10 cellular contexts compared by ENCODE assay signal in the genomic region with DNA sequence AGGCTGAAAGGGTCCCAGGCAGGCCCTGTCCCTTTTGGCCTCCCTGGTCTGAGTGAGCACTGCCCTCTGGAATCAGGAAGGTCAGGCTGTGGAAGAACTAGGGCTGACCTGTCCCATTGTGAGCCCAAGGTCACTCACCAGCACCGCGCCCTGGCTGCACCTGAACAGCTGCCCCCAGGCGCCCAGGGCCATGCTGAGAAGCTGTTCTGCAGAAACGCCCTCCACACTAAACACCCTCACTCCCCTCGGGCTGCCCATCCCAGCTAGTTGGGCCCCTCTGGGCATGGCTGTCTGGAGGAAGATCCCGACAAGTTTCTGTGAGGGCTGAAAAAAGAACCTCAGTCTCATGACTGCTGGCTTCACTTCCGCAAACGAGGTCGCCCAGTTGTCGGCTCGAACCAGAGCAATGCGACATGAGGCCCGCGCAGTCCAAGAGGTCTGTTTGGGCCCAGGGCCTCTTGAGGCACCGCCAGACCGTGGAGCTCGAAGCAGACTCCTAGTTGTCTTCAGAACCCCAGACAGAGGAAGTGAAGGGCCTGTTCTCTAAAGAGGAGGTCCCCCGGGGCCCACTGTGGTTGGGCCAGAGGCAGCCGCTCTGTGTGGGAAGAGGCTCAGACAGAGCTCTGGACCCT.
A peak's percentile ranks its signal among the peaks of the same experiment; 100 is the strongest.
DNase-seq lines count a peak whose midpoint lies in the region; ATAC-seq, FAIRE-seq and TF ChIP-seq lines count a peak whose summit lies in the region.
"Had no signal": no experiment of that assay in that cellular context is flagged by ENCODE, and none has a peak within 500 bp of the region (broad histone marks: within the 10 kb centered on the region; RNA-seq: fewer than 3 reads in every experiment).

No MANE protein-coding gene starts in this region.

- H3K4me1 Mint-ChIP-seq in CD4-positive, CD25-positive, alpha-beta regulatory T cell, result peaks cover 4 to 19% (median 6%) of the 10 kb centered on the region in 4 donors

- FAIRE-seq in GM12878 (lab: Jason Lieb, UNC), result peak; percentile 59

- peaks cover 32% of the 10 kb centered on the region for H3K36me3 Mint-ChIP-seq in CD4-positive, CD25-positive, alpha-beta regulatory T cell

- H3K36me3 ChIP-seq in CD4-positive, CD25-positive, alpha-beta regulatory T cell (ENCODE audit: control insufficient read depth, insufficient read depth, low read length), result peaks cover 78% of the 10 kb centered on the region
- H3K36me3 ChIP-seq in GM12878 (ENCODE audit: control insufficient read depth in 2 of 2, insufficient read depth in 2 of 2, low read length in 1 of 2) (peaks cover 46% of the 10 kb centered on the region in 2 experiments), psoas muscle (ENCODE audit: insufficient read depth in 1 of 2, low read depth in 1 of 2) (no peaks in the 10 kb centered on the region)

- no peaks in the 10 kb centered on the region for H3K27me3 Mint-ChIP-seq in CD4-positive, CD25-positive, alpha-beta regulatory T cell

- H3K4me2 ChIP-seq in GM12878 (ENCODE audit: control insufficient read depth, insufficient read depth), result peak overlapping the region; percentile 92

- POLR2A ChIA-PET in GM12878 (lab: Charles Lee), result interaction anchor here (0.6 to 2.2 kb wide), 9 partner anchors 10 to 63 kb away, joined by 3 to 8 read pairs (median 4); no protein-coding TSS in a partner anchor

- no TSS peak for BruUV-seq in GM12878 (replicated peaks; lab: Mats Ljungman, UMichigan)

- intact Hi-C loops in GM12878 (cut with micrococcal nuclease; ENCODE audit: unreplicated experiment), result loop anchor here (1.0 kb wide), 1 partner anchor 61 kb away; no protein-coding TSS in a partner anchor
- intact Hi-C loops in psoas muscle (cut with DNase I), result no loop called here

- in situ Hi-C loops in GM12878 (cut with MboI), result no loop called here

- TF ChIP-seq CTCF in GM12878 (IDR thresholded peaks at IDR 0.05 in 2 of 3, conservative IDR thresholded peaks at IDR 0.05 in 1 of 3; ENCODE audit: control insufficient read depth in 2 of 3, extremely low read depth in 1 of 3, insufficient read depth in 1 of 3, low read depth in 3 of 3, low read length in 3 of 3) (no peak), psoas muscle (IDR thresholded peaks at IDR 0.05) (no peak)

- peak overlapping the region in 1 of 3 donors; percentile 92 for H3K27ac Mint-ChIP-seq in CD4-positive, CD25-positive, alpha-beta regulatory T cell

- H3K9ac ChIP-seq in GM12878 (ENCODE audit: control insufficient read depth, insufficient read depth, low read length), result peak overlapping the region; percentile 53

- CTCF ChIA-PET in GM12878 (lab: Yijun Ruan, JAX), result interaction anchor here (0.6 to 1.8 kb wide), 10 partner anchors 9 to 70 kb away, joined by 3 to 12 read pairs (median 4); partner anchors contain the start of gene INPP5D

- no peak for DNase-seq in CD4-positive, CD25-positive, alpha-beta regulatory T cell
- DNase-seq in GM19240 (ENCODE audit: insufficient read length, low spot score) (peak; percentile 47), GM12878 (ENCODE audit: low read depth, low spot score) (peak; percentile 46), cerebellum (ENCODE audit: low spot score) (no peak), psoas muscle (no peak)
- no peak for DNase-seq in stimulated activated CD4-positive, alpha-beta T cell treated with anti-CD3 and anti-CD28 coated beads, Interleukin-4, amount 100 ng/mL, for 4 hours

- H3K27ac ChIP-seq in CD4-positive, CD25-positive, alpha-beta regulatory T cell (ENCODE audit: insufficient read depth, low read length, poor library complexity, severe bottlenecking), result no peak overlapping the region
- peak overlapping the region; percentile 93 for H3K27ac ChIP-seq in GM12878 (ENCODE audit: control insufficient read depth, insufficient read depth)
- no peak overlapping the region for H3K27ac ChIP-seq in psoas muscle
- H3K27ac ChIP-seq: body of pancreas, VCaP had no signal

- no peak overlapping the region for H3K4me3 Mint-ChIP-seq in CD4-positive, CD25-positive, alpha-beta regulatory T cell

- H3K4me1 ChIP-seq in CD4-positive, CD25-positive, alpha-beta regulatory T cell (ENCODE audit: control insufficient read depth, insufficient read depth, low read length, poor library complexity, severe bottlenecking), result peaks cover 3% of the 10 kb centered on the region
- peaks cover 28% of the 10 kb centered on the region for H3K4me1 ChIP-seq in GM12878 (ENCODE audit: control insufficient read depth, insufficient read depth, low read length)
- H3K4me1 ChIP-seq in psoas muscle, result no peaks in the 10 kb centered on the region

- H3K4me3 ChIP-seq in CD4-positive, CD25-positive, alpha-beta regulatory T cell (ENCODE audit: low read depth, low read length), result no peak overlapping the region
- H3K4me3 ChIP-seq in GM12878 (peak overlapping the region; percentile 15; the same call in 1 of the 2 replicates), psoas muscle (no peak overlapping the region)
- H3K4me3 ChIP-seq: body of pancreas had no signal

- RAD21 ChIA-PET in GM12878 (lab: Charles Lee; ENCODE audit: unreplicated experiment), result interaction anchor here (1.0 to 2.5 kb wide), 14 partner anchors 11 to 78 kb away, joined by 3 to 19 read pairs (median 5); partner anchors contain the start of gene INPP5D

- H3K79me2 ChIP-seq in GM12878 (ENCODE audit: control insufficient read depth, insufficient read depth, low read length), result peaks cover 29% of the 10 kb centered on the region

- SMC1A ChIA-PET in GM12878 (lab: Charles Lee; ENCODE audit: uncharacterized antibody, unreplicated experiment), result interaction anchor here (0.7 to 2.7 kb wide), 12 partner anchors 11 to 71 kb away, joined by 3 to 12 read pairs (median 4); partner anchors contain the start of gene INPP5D

- peak overlapping the region; percentile 56 for H2AFZ ChIP-seq in GM12878 (ENCODE audit: control insufficient read depth, low read depth, low read length)

- TF ChIP-seq RAD21 in GM12878 (IDR thresholded peaks at IDR 0.05; ENCODE audit: insufficient read depth, low read depth, low read length), result no peak

- no peaks in the 10 kb centered on the region for H3K9me3 ChIP-seq in CD4-positive, CD25-positive, alpha-beta regulatory T cell (ENCODE audit: control insufficient read depth in 2 of 2, low read length in 2 of 2)
- H3K9me3 ChIP-seq in GM12878 (replicated peaks; ENCODE audit: control insufficient read depth, insufficient read depth, low read length) (peaks cover 2% of the 10 kb centered on the region; the same call in 1 of the 3 replicates), psoas muscle (no peaks in the 10 kb centered on the region)
- H3K9me3 ChIP-seq: body of pancreas had no signal

- ATAC-seq in CD4-positive, CD25-positive, alpha-beta regulatory T cell (ENCODE audit: low read depth in 2 of 2), result peak; percentile 43 to 60
- ATAC-seq in HG02981 (IDR thresholded peaks at IDR 0.05; ENCODE audit: unreplicated experiment) (peak; percentile 90), GM12878 (peak; percentile 94), GM18870 (IDR thresholded peaks at IDR 0.05; ENCODE audit: unreplicated experiment) (no peak), psoas muscle (no peak)
- ATAC-seq: body of pancreas had no signal

- TF ChIP-seq EP300 in GM12878 (IDR thresholded peaks at IDR 0.05; ENCODE audit: borderline replicate concordance in 1 of 2, control insufficient read depth in 1 of 2, low read depth in 2 of 2, low read length in 2 of 2), result 0 out of 4 replicates have a peak, but pooled peaks of 1 of the 2 experiments have one; percentile 51

- WGBS in GM12878 (ENCODE audit: insufficient coverage, insufficient replicate concordance, low lambda C conversion rate, missing lambda C conversion rate), result 3% methylated on average over 19 of the region's 19 CpGs
- 83 to 86% (median 84%) methylated on average over 19 of the region's 19 CpGs for WGBS in psoas muscle, 3 donors

- H3K9me3 Mint-ChIP-seq in CD4-positive, CD25-positive, alpha-beta regulatory T cell, result peaks cover 0 to 1% (median 0%) of the 10 kb centered on the region in 7 donors

- no peaks in the 10 kb centered on the region for H3K27me3 ChIP-seq in CD4-positive, CD25-positive, alpha-beta regulatory T cell (ENCODE audit: control insufficient read depth, insufficient read depth, low read length)
- H3K27me3 ChIP-seq in GM12878 (replicated peaks in 1 of 2; ENCODE audit: control insufficient read depth in 2 of 2, insufficient read depth in 2 of 2, low read length in 1 of 2), result no peaks in the 10 kb centered on the region
- no peaks in the 10 kb centered on the region for H3K27me3 ChIP-seq in psoas muscle (ENCODE audit: insufficient read depth in 3 of 3, low read length in 2 of 3)
- H3K27me3 ChIP-seq: body of pancreas had no signal

- H4K20me1 ChIP-seq in GM12878 (ENCODE audit: control insufficient read depth, insufficient read depth), result peaks cover 2% of the 10 kb centered on the region; the same call in 1 of the 2 replicates

- peak; percentile 60; the same call in 1 of the 2 replicates for TF ChIP-seq POLR2A in GM12878 (IDR thresholded peaks at IDR 0.05; ENCODE audit: low read depth, low read length)

TF ChIP-seq in GM12878, 131 proteins besides CTCF, POLR2A, EP300 and RAD21 (continues in another document):
- no peak for TF ChIP-seq SREBF1 (IDR thresholded peaks at IDR 0.05; ENCODE audit: low read length)
- TF ChIP-seq IRF5 (IDR thresholded peaks at IDR 0.05; ENCODE audit: borderline replicate concordance), result no peak
- TF ChIP-seq BCL11A (IDR thresholded peaks at IDR 0.05; ENCODE audit: low read depth, low read length), result no peak

Comparison
In these comparisons a context has a peak if more than half of its experiments do, and no peak if none do; other contexts are left out.
1. ATAC-seq: peak in CD4-positive, CD25-positive, alpha-beta regulatory T cell (2 of 2), HG02981 (single experiment) and GM12878 (single experiment); none in GM18870 (single experiment) and psoas muscle (0 of 4).
2. DNase-seq: peak in GM19240 (single experiment) and GM12878 (single experiment); none in CD4-positive, CD25-positive, alpha-beta regulatory T cell (0 of 3), stimulated activated CD4-positive, alpha-beta T cell treated with anti-CD3 and anti-CD28 coated beads, Interleukin-4, amount 100 ng/mL, for 4 hours (0 of 2), cerebellum (single experiment) and psoas muscle (0 of 2).